In the genomic region with DNA sequence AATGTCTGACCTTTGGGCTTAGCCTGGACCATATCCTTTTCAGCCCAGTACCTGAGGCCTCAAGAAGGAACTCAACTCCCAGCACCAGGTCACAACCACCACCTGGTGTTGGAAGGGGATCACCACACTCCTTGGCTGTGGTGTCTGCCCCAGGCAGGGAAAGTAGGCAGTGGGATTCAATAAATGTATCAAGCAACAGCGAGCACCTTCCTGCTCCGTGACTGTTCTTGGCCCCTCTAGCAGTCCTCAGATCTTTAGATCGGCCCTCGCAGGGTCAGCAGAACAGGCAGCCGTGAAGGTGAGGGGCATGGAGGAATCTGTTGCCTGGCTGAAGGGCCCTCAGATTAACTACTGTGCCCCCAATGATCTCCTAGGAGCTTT, we compare ENCODE assay signal across 9 cellular contexts. TPM values are rescaled to one million over a fixed set of nuclear protein-coding genes. Genes with fewer than 3 reads are reported as not detected.
DNase-seq lines count a peak whose midpoint lies in the region; ATAC-seq and TF ChIP-seq lines count a peak whose summit lies in the region.
"Had no signal": no experiment of that assay in that cellular context is flagged by ENCODE, and none has a peak within 500 bp of the region (broad histone marks: within the 10 kb centered on the region; RNA-seq: fewer than 3 reads in every experiment).

No MANE protein-coding gene starts in this region.

- CTCF ChIA-PET in OCI-LY7 (lab: Charles Lee; ENCODE audit: unreplicated experiment) = no interaction called here

- no peaks in the 10 kb centered on the region for H3K27me3 ChIP-seq in ectodermal cell (ENCODE audit: control insufficient read depth, insufficient read depth, low read length, poor library complexity, severe bottlenecking)

- 95% methylated on average over 5 of the region's 5 CpGs for WGBS in ectodermal cell, 2 experiments

- H3K36me3 ChIP-seq in OCI-LY7 (ENCODE audit: insufficient read depth, low read length) (peaks cover 72% of the 10 kb centered on the region), ectodermal cell (ENCODE audit: control insufficient read depth, insufficient read depth, low read length) (peaks cover 12% of the 10 kb centered on the region)

- H3K9me3 ChIP-seq in OCI-LY7 (ENCODE audit: low read length) (no peaks in the 10 kb centered on the region), ectodermal cell (ENCODE audit: control insufficient read depth, low read length) (no peaks in the 10 kb centered on the region)

- no peak overlapping the region for H3K4me3 ChIP-seq in OCI-LY7 (ENCODE audit: low read depth, low read length, poor library complexity, severe bottlenecking)
- H3K4me3 ChIP-seq in ectodermal cell (ENCODE audit: insufficient read depth, low read depth, low read length) = no peak overlapping the region

- ATAC-seq in stimulated activated naive CD8-positive, alpha-beta T cell treated with anti-CD3 and anti-CD28 coated beads, Interleukin-15, amount 100 ng/mL, for 72 hours = peak; percentile 3
- no peak for ATAC-seq in stimulated activated naive CD8-positive, alpha-beta T cell treated with anti-CD3 and anti-CD28 coated beads, Interleukin-15, Interleukin-2, amounts not matched to agents 100 U/mL and 50 U/mL, for 24 hours

- H3K9me3 Mint-ChIP-seq in stimulated activated naive CD8-positive, alpha-beta T cell treated with anti-CD3 and anti-CD28 coated beads, Interleukin-15, amount 100 ng/mL, for 72 hours = no peaks in the 10 kb centered on the region
- H3K9me3 Mint-ChIP-seq: activated naive CD8-positive, alpha-beta T cell treated with anti-CD3 and anti-CD28 coated beads, Interleukin-2, amount 10 ng/mL, durations not matched to agents 7 days and 5 days had no signal

- TF ChIP-seq CTCF in OCI-LY7 (conservative IDR thresholded peaks at IDR 0.05; ENCODE audit: low read length) = no peak

- H4K20me1 ChIP-seq in OCI-LY7 (ENCODE audit: insufficient read depth, low read length) = no peaks in the 10 kb centered on the region

- no peak overlapping the region for H3K4me2 ChIP-seq in OCI-LY7 (ENCODE audit: low read length)

- no peak for DNase-seq in stimulated activated naive CD8-positive, alpha-beta T cell treated with anti-CD3 and anti-CD28 coated beads, Interleukin-15, amount 100 ng/mL, for 72 hours
- no peak for DNase-seq in stimulated activated naive CD8-positive, alpha-beta T cell treated with anti-CD3 and anti-CD28 coated beads, Interleukin-15, Interleukin-2, amounts not matched to agents 100 U/mL and 50 U/mL, for 24 hours
- no peak for DNase-seq in OCI-LY7 (ENCODE audit: low spot score)
- no peak for DNase-seq in T1000 (lab: John Stamatoyannopoulos, UW)
- no peak for DNase-seq in activated CD8-positive, alpha-beta memory T cell treated with anti-CD3 and anti-CD28 coated beads, Interleukin-2, amount 50 U/mL, for 4 hours
- no peak for DNase-seq in retina
- DNase-seq: GF-D8 had no signal

- no peak overlapping the region for H3K4me3 Mint-ChIP-seq in stimulated activated naive CD8-positive, alpha-beta T cell treated with anti-CD3 and anti-CD28 coated beads, Interleukin-15, amount 100 ng/mL, for 72 hours
- H3K4me3 Mint-ChIP-seq: activated naive CD8-positive, alpha-beta T cell treated with anti-CD3 and anti-CD28 coated beads, Interleukin-2, amount 10 ng/mL, durations not matched to agents 7 days and 5 days had no signal

- peaks cover 23% of the 10 kb centered on the region for H3K4me1 Mint-ChIP-seq in stimulated activated naive CD8-positive, alpha-beta T cell treated with anti-CD3 and anti-CD28 coated beads, Interleukin-15, amount 100 ng/mL, for 72 hours

- no TSS peak for BruUV-seq in OCI-LY7 (replicated peaks; lab: Mats Ljungman, UMichigan)

- POLR2A ChIA-PET in OCI-LY7 (lab: Charles Lee) = no interaction called here

- peak overlapping the region in 1 of 2 donors; percentile 54 for H3K27ac Mint-ChIP-seq in stimulated activated naive CD8-positive, alpha-beta T cell treated with anti-CD3 and anti-CD28 coated beads, Interleukin-15, amount 100 ng/mL, for 72 hours
- H3K27ac Mint-ChIP-seq: activated naive CD8-positive, alpha-beta T cell treated with anti-CD3 and anti-CD28 coated beads, Interleukin-2, amount 10 ng/mL, durations not matched to agents 7 days and 5 days had no signal

- H3K79me2 ChIP-seq in OCI-LY7 (ENCODE audit: insufficient read depth, low read depth, low read length) = no peaks in the 10 kb centered on the region

- no peak overlapping the region for H2AFZ ChIP-seq in OCI-LY7 (ENCODE audit: low read length)

- intact Hi-C loops in OCI-LY7 (cut with micrococcal nuclease; ENCODE audit: unreplicated experiment) = loop anchor here (1.0 kb wide), 1 partner anchor 271 kb away; no protein-coding TSS in a partner anchor

- H3K9me2 ChIP-seq in OCI-LY7 (ENCODE audit: insufficient read depth, low read length) = no peaks in the 10 kb centered on the region

- H3K4me1 ChIP-seq in OCI-LY7 (ENCODE audit: insufficient read depth, low read length, poor library complexity, severe bottlenecking) (peaks cover 36% of the 10 kb centered on the region), ectodermal cell (ENCODE audit: control insufficient read depth, insufficient read depth, low read length) (peaks cover 5% of the 10 kb centered on the region)

- H3K27ac ChIP-seq in OCI-LY7 (ENCODE audit: low read depth, low read length, poor library complexity, severe bottlenecking) (peak overlapping the region; percentile 44), ectodermal cell (ENCODE audit: insufficient read depth, low read depth, low read length, poor library complexity, severe bottlenecking) (peak overlapping the region; percentile 26)

- H3K27me3 Mint-ChIP-seq in stimulated activated naive CD8-positive, alpha-beta T cell treated with anti-CD3 and anti-CD28 coated beads, Interleukin-15, amount 100 ng/mL, for 72 hours = no peaks in the 10 kb centered on the region
- H3K27me3 Mint-ChIP-seq: activated naive CD8-positive, alpha-beta T cell treated with anti-CD3 and anti-CD28 coated beads, Interleukin-2, amount 10 ng/mL, durations not matched to agents 7 days and 5 days had no signal

RNA-seq across cellular contexts. Expression of a gene that starts 15.9 kb away (rescaled TPM):
- 116 and 136 TPM in 2 replicates for total RNA-seq in OCI-LY7 (2014; rRNA removed; shearing (Covaris generic))
- 126 and 135 TPM in 2 replicates for total RNA-seq in OCI-LY7 (2022)
- polyA plus RNA-seq in ectodermal cell (2013, experiment 1 of 4) = 64.1 TPM
- polyA plus RNA-seq in ectodermal cell (2013, experiment 2 of 4) = 72.2 TPM
- 43.3 TPM for polyA plus RNA-seq in ectodermal cell (2013, experiment 3 of 4)
- polyA plus RNA-seq in ectodermal cell (2013, experiment 4 of 4) = 51.4 TPM

RNA-seq across cellular contexts. Expression of a gene that starts 25.5 kb away (rescaled TPM):
- total RNA-seq in OCI-LY7 (2014; rRNA removed; shearing (Covaris generic)) = not detected in 2 replicates
- not detected in 2 replicates for total RNA-seq in OCI-LY7 (2022)
- polyA plus RNA-seq in ectodermal cell (2013, experiment 1 of 4) = 10.0 TPM
- 12.5 TPM for polyA plus RNA-seq in ectodermal cell (2013, experiment 2 of 4)
- 11.6 TPM for polyA plus RNA-seq in ectodermal cell (2013, experiment 3 of 4)
- polyA plus RNA-seq in ectodermal cell (2013, experiment 4 of 4) = 15.0 TPM

RNA-seq across cellular contexts. Expression of a gene that starts 54.0 kb away (rescaled TPM):
- total RNA-seq in OCI-LY7 (2014; rRNA removed; shearing (Covaris generic)) = 15.6 and 19.9 TPM in 2 replicates
- 36.0 and 39.4 TPM in 2 replicates for total RNA-seq in OCI-LY7 (2022)
- polyA plus RNA-seq in ectodermal cell (2013, experiment 1 of 4) = 64.8 TPM
- polyA plus RNA-seq in ectodermal cell (2013, experiment 2 of 4) = 54.7 TPM
- 53.0 TPM for polyA plus RNA-seq in ectodermal cell (2013, experiment 3 of 4)
- 50.7 TPM for polyA plus RNA-seq in ectodermal cell (2013, experiment 4 of 4)
